Comparison of ENCODE assay signal across 18 cellular contexts in the genomic region with DNA sequence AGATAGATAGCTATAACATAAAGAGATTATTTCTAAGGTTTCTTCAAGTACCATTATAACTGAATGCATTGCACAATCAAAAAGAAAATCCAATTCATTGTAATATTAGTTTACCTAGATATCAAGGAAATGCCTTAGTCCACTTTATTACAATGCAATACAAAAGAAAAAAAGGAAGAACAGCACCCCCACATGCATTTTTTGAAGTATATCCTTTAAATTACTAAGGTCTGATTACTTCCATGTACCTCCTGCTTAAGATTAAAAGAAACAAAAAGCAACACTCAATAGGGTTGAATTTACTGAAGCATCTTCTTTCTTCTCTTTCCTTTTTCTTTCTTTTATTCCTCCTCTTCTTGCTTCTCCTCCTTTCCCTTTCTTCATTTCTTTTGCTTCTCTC.
DNase-seq lines count a peak whose midpoint lies in the region; ATAC-seq, FAIRE-seq and TF ChIP-seq lines count a peak whose summit lies in the region.
"Had no signal": no experiment of that assay in that cellular context is flagged by ENCODE, and none has a peak within 500 bp of the region (broad histone marks: within the 10 kb centered on the region; RNA-seq: fewer than 3 reads in every experiment).

No MANE protein-coding gene starts in this region.

- H3K4me3 ChIP-seq in HCT116 (replicated peaks in 1 of 2; ENCODE audit: low read depth in 1 of 2, low read length in 2 of 2), result no peak overlapping the region
- no peak overlapping the region for H3K4me3 ChIP-seq in GM12878
- H3K4me3 ChIP-seq: HAP-1 had no signal

- FAIRE-seq in GM12878 (lab: Jason Lieb, UNC), result no peak
- FAIRE-seq: A204.1, GM12891 had no signal

- SMC1A ChIA-PET in GM12878 (lab: Charles Lee; ENCODE audit: uncharacterized antibody, unreplicated experiment), result interaction anchor here (0.6 kb wide), 2 partner anchors 461 to 686 kb away, joined by 3 read pairs; no protein-coding TSS in a partner anchor

- TF ChIP-seq CTCF in HCT116 (IDR thresholded peaks at IDR 0.05 in 2 of 3, conservative IDR thresholded peaks at IDR 0.05 in 1 of 3; ENCODE audit: borderline replicate concordance in 1 of 3, insufficient read depth in 1 of 3, low read depth in 2 of 3, low read length in 2 of 3), result no peak
- TF ChIP-seq CTCF in GM12878 (IDR thresholded peaks at IDR 0.05 in 2 of 3, conservative IDR thresholded peaks at IDR 0.05 in 1 of 3; ENCODE audit: control insufficient read depth in 2 of 3, extremely low read depth in 1 of 3, insufficient read depth in 1 of 3, low read depth in 3 of 3, low read length in 3 of 3), result no peak; a peak in 1 of 6 replicates
- no peak for TF ChIP-seq CTCF in type B pancreatic cell (conservative IDR thresholded peaks at IDR 0.05)

- no peak for TF ChIP-seq EP300 in GM12878 (IDR thresholded peaks at IDR 0.05; ENCODE audit: borderline replicate concordance in 1 of 2, control insufficient read depth in 1 of 2, low read depth in 2 of 2, low read length in 2 of 2)

- H3K4me2 ChIP-seq in HCT116 (ENCODE audit: low read length) (no peak overlapping the region), GM12878 (ENCODE audit: control insufficient read depth, insufficient read depth) (no peak overlapping the region)

- H3K9ac ChIP-seq in HCT116 (ENCODE audit: low read length), result no peak overlapping the region
- H3K9ac ChIP-seq in GM12878 (ENCODE audit: control insufficient read depth, insufficient read depth, low read length), result no peak overlapping the region

- CTCF ChIA-PET in HCT116 (lab: Charles Lee), result interaction anchor here (0.7 kb wide), 1 partner anchor 32 kb away, joined by 4 read pairs; no protein-coding TSS in a partner anchor
- CTCF ChIA-PET in GM12878 (lab: Yijun Ruan, JAX), result interaction anchor here (0.9 to 1.1 kb wide), 2 partner anchors 13 to 517 kb away, joined by 4 read pairs; no protein-coding TSS in a partner anchor

- DNase-seq in ACHN (peak; percentile 14), HCT116 (ENCODE audit: low read depth, low spot score) (no peak), NAMALWA (ENCODE audit: low spot score) (peak; percentile 6), GM12878 (ENCODE audit: low read depth, low spot score) (no peak), SHP77 (lab: John Stamatoyannopoulos, UW) (no peak), type B pancreatic cell (ENCODE audit: extremely low spot score, unreplicated experiment) (no peak)
- DNase-seq in stimulated activated CD4-positive, alpha-beta T cell treated with anti-CD3 and anti-CD28 coated beads, Interleukin-15, amount 100 ng/mL, for 24 hours, result no peak
- DNase-seq: Caco-2; CD8-positive, alpha-beta memory T cell; GOT3; HFFc6; IMR-90; KG1 had no signal

- no peaks in the 10 kb centered on the region for H3K36me3 Mint-ChIP-seq in type B pancreatic cell
- H3K36me3 Mint-ChIP-seq: CD14-positive monocyte; CD8-positive, alpha-beta memory T cell had no signal

- H2AFZ ChIP-seq in HCT116 (ENCODE audit: low read depth, low read length, poor library complexity, severe bottlenecking) (no peak overlapping the region), GM12878 (ENCODE audit: control insufficient read depth, low read depth, low read length) (no peak overlapping the region)

- no peak overlapping the region for H3K27ac Mint-ChIP-seq in type B pancreatic cell
- H3K27ac Mint-ChIP-seq: CD14-positive monocyte; CD8-positive, alpha-beta memory T cell; HFFc6 had no signal

- peak; percentile 22; the same call in 1 of the 2 replicates for TF ChIP-seq RAD21 in HCT116 (IDR thresholded peaks at IDR 0.05; ENCODE audit: low read depth)
- TF ChIP-seq RAD21 in GM12878 (IDR thresholded peaks at IDR 0.05; ENCODE audit: insufficient read depth, low read depth, low read length), result peak; percentile 31; the same call in 1 of the 2 replicates

- POLR2A ChIA-PET in HCT116 (lab: Charles Lee) (interaction anchor here (0.7 kb wide), 1 partner anchor 847 kb away, joined by 3 read pairs; no protein-coding TSS in a partner anchor), GM12878 (lab: Charles Lee) (no interaction called here)

- intact Hi-C loops in HCT116 (cut with micrococcal nuclease) (no loop called here), GM12878 (cut with micrococcal nuclease; ENCODE audit: unreplicated experiment) (no loop called here)

- H3K4me1 ChIP-seq in HCT116 (ENCODE audit: control insufficient read depth in 1 of 2, insufficient read depth in 2 of 2, low read length in 2 of 2) (no peaks in the 10 kb centered on the region), GM12878 (ENCODE audit: control insufficient read depth, insufficient read depth, low read length) (no peaks in the 10 kb centered on the region)
- H3K4me1 ChIP-seq: Caco-2, HAP-1 had no signal

- in situ Hi-C loops in ACHN (cut with HindIII; ENCODE audit: low pct_ligation_motif_present, low pct_unique_long_range_greater_than_20kb, low sequenced_read_pairs) (no loop called here), GM12878 (cut with MboI) (no loop called here)

- H3K79me2 ChIP-seq in HCT116 (ENCODE audit: insufficient read depth, low read length) (no peaks in the 10 kb centered on the region), GM12878 (ENCODE audit: control insufficient read depth, insufficient read depth, low read length) (no peaks in the 10 kb centered on the region)

- no peak overlapping the region for H3K4me3 Mint-ChIP-seq in type B pancreatic cell
- H3K4me3 Mint-ChIP-seq: CD14-positive monocyte; CD8-positive, alpha-beta memory T cell; HFFc6 had no signal

- H4K20me1 ChIP-seq in HCT116 (ENCODE audit: insufficient read depth) (no peaks in the 10 kb centered on the region), GM12878 (ENCODE audit: control insufficient read depth, insufficient read depth) (no peaks in the 10 kb centered on the region)

- ATAC-seq in HCT116 (no peak), GM12878 (peak; percentile 58; the same call in 2 of the 3 replicates)

- TF ChIP-seq POLR2A in HCT116 (IDR thresholded peaks at IDR 0.05; ENCODE audit: borderline replicate concordance, extremely low read depth, insufficient read depth, insufficient read length) (no peak), GM12878 (IDR thresholded peaks at IDR 0.05; ENCODE audit: low read depth, low read length) (no peak)

- H3K9me3 ChIP-seq in HCT116 (ENCODE audit: control insufficient read depth in 1 of 2, insufficient read depth in 1 of 2, low read depth in 1 of 2, low read length in 2 of 2), result no peaks in the 10 kb centered on the region
- no peaks in the 10 kb centered on the region for H3K9me3 ChIP-seq in GM12878 (replicated peaks; ENCODE audit: control insufficient read depth, insufficient read depth, low read length)
- H3K9me3 ChIP-seq: HAP-1 had no signal

- BruUV-seq in HCT116 (replicated peaks; lab: Mats Ljungman, UMichigan) (no TSS peak), GM12878 (replicated peaks; lab: Mats Ljungman, UMichigan) (no TSS peak)

- no peaks in the 10 kb centered on the region for H3K9me2 ChIP-seq in HCT116 (ENCODE audit: insufficient read depth)

- RAD21 ChIA-PET in HCT116 (lab: Charles Lee; ENCODE audit: low non-redundant PET in 1 of 2, low total read pairs in 2 of 2, uncharacterized antibody in 2 of 2, unreplicated experiment in 2 of 2), result no interaction called here
- RAD21 ChIA-PET in GM12878 (lab: Charles Lee; ENCODE audit: unreplicated experiment), result interaction anchor here (0.7 kb wide), 1 partner anchor 45 kb away, joined by 3 read pairs; no protein-coding TSS in a partner anchor

- no peaks in the 10 kb centered on the region for H3K9me3 Mint-ChIP-seq in type B pancreatic cell

- H3K27me3 ChIP-seq in HCT116 (ENCODE audit: insufficient read depth, low read length), result no peaks in the 10 kb centered on the region
- no peaks in the 10 kb centered on the region for H3K27me3 ChIP-seq in GM12878 (replicated peaks in 1 of 2; ENCODE audit: control insufficient read depth in 2 of 2, insufficient read depth in 2 of 2, low read length in 1 of 2)

- H3K36me3 ChIP-seq in HCT116 (ENCODE audit: control insufficient read depth in 1 of 2, insufficient read depth in 2 of 2, low read length in 2 of 2) (no peaks in the 10 kb centered on the region), GM12878 (ENCODE audit: control insufficient read depth in 2 of 2, insufficient read depth in 2 of 2, low read length in 1 of 2) (no peaks in the 10 kb centered on the region)
- H3K36me3 ChIP-seq: HAP-1 had no signal

- H3K27ac ChIP-seq in HCT116 (ENCODE audit: low read depth, low read length) (no peak overlapping the region), GM12878 (ENCODE audit: control insufficient read depth, insufficient read depth) (no peak overlapping the region)
- H3K27ac ChIP-seq: HL-60 had no signal

- H3K4me1 Mint-ChIP-seq in type B pancreatic cell (ENCODE audit: unreplicated experiment), result peaks cover 5% of the 10 kb centered on the region
- H3K4me1 Mint-ChIP-seq: CD14-positive monocyte; CD8-positive, alpha-beta memory T cell had no signal

- no peaks in the 10 kb centered on the region for H3K27me3 Mint-ChIP-seq in type B pancreatic cell
- H3K27me3 Mint-ChIP-seq: CD8-positive, alpha-beta memory T cell had no signal

TF ChIP-seq in HCT116, 20 proteins besides CTCF, POLR2A, EP300 and RAD21 (continues in another document):
- TF ChIP-seq, protein P1, sequence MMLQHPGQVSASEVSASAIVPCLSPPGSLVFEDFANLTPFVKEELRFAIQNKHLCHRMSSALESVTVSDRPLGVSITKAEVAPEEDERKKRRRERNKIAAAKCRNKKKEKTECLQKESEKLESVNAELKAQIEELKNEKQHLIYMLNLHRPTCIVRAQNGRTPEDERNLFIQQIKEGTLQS (IDR thresholded peaks at IDR 0.05), result no peak
- no peak for TF ChIP-seq ELF1 (IDR thresholded peaks at IDR 0.05; ENCODE audit: borderline replicate concordance, low read depth)
- TF ChIP-seq EZH2phosphoT487 (IDR thresholded peaks at IDR 0.05; ENCODE audit: borderline replicate concordance), result no peak

TF ChIP-seq in GM12878, 131 proteins besides CTCF, POLR2A, EP300 and RAD21:
- TF ChIP-seq ZNF274 (IDR thresholded peaks at IDR 0.05; ENCODE audit: insufficient read depth, insufficient read length), result no peak

Comparison
In these comparisons a context has a peak if more than half of its experiments do, and no peak if none do; other contexts are left out.
1. DNase-seq: peak in ACHN (single experiment) and NAMALWA (single experiment); none in HCT116 (single experiment), GM12878 (single experiment), SHP77 (0 of 2), stimulated activated CD4-positive, alpha-beta T cell treated with anti-CD3 and anti-CD28 coated beads, Interleukin-15, amount 100 ng/mL, for 24 hours (single experiment) and type B pancreatic cell (single experiment).